Comparison of ENCODE assay signal across 1 cellular context in the genomic region with DNA sequence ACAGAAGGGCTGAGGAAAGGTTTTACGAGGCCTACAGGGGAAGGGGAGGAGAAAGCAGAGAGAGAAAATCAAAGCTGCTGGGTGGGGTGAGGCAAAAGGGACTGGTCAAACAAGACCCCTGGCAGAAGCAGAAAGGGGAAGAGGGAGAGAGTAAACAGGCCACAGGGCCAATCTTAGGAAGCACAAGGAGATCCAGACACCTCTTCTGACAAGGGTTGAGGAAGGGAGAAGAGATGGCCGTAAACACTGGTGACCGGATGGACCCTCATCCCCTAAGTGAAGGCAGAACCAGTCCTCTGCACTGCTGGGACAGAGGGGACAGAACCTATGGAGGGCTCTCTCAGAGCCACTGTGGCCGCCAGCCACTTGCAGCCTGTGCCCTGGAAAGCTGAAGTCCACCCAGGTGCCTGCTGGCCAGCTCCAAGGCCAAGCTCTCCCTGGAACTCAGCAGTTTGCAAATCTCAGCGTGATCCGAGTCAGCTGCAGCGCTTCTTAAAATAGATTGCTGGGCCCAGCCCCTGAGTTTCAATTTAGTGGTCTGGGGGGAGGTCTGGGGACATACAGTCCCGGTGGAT.
TF ChIP-seq lines count a peak whose summit lies in the region.

No MANE protein-coding gene starts in this region.

TF ChIP-seq in A549, 52 proteins besides CTCF, POLR2A, EP300 and RAD21:
- TF ChIP-seq, protein P1, sequence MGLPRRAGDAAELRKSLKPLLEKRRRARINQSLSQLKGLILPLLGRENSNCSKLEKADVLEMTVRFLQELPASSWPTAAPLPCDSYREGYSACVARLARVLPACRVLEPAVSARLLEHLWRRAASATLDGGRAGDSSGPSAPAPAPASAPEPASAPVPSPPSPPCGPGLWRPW (IDR thresholded peaks at IDR 0.05) = no peak
- TF ChIP-seq NR3C1 (IDR thresholded peaks at IDR 0.05) (no peak), FOXS1 (CRISPR knock-in tag; IDR thresholded peaks at IDR 0.05) (no peak), TP53 (CRISPR knock-in tag; IDR thresholded peaks at IDR 0.05) (no peak), PHF8 (IDR thresholded peaks at IDR 0.05; ENCODE audit: borderline replicate concordance, low read depth) (no peak), FOSB (CRISPR knock-in tag; IDR thresholded peaks at IDR 0.05) (no peak), TFCP2L1 (CRISPR knock-in tag; IDR thresholded peaks at IDR 0.05) (no peak), GATA3 (IDR thresholded peaks at IDR 0.05; ENCODE audit: borderline replicate concordance) (no peak), ESRRA (IDR thresholded peaks at IDR 0.05; ENCODE audit: borderline replicate concordance, low read length) (no peak), EHF (CRISPR knock-in tag; IDR thresholded peaks at IDR 0.05) (no peak), CHD2 (IDR thresholded peaks at IDR 0.05; ENCODE audit: low read length, partially characterized antibody) (no peak), ZSCAN20 (CRISPR knock-in tag; IDR thresholded peaks at IDR 0.05) (no peak), KDM1A (IDR thresholded peaks at IDR 0.05; ENCODE audit: low read depth) (no peak), CHD4 (IDR thresholded peaks at IDR 0.05; ENCODE audit: borderline replicate concordance) (no peak), SMC3 (IDR thresholded peaks at IDR 0.05) (no peak), CEBPB (IDR thresholded peaks at IDR 0.05) (no peak)
- TF ChIP-seq, protein P2, sequence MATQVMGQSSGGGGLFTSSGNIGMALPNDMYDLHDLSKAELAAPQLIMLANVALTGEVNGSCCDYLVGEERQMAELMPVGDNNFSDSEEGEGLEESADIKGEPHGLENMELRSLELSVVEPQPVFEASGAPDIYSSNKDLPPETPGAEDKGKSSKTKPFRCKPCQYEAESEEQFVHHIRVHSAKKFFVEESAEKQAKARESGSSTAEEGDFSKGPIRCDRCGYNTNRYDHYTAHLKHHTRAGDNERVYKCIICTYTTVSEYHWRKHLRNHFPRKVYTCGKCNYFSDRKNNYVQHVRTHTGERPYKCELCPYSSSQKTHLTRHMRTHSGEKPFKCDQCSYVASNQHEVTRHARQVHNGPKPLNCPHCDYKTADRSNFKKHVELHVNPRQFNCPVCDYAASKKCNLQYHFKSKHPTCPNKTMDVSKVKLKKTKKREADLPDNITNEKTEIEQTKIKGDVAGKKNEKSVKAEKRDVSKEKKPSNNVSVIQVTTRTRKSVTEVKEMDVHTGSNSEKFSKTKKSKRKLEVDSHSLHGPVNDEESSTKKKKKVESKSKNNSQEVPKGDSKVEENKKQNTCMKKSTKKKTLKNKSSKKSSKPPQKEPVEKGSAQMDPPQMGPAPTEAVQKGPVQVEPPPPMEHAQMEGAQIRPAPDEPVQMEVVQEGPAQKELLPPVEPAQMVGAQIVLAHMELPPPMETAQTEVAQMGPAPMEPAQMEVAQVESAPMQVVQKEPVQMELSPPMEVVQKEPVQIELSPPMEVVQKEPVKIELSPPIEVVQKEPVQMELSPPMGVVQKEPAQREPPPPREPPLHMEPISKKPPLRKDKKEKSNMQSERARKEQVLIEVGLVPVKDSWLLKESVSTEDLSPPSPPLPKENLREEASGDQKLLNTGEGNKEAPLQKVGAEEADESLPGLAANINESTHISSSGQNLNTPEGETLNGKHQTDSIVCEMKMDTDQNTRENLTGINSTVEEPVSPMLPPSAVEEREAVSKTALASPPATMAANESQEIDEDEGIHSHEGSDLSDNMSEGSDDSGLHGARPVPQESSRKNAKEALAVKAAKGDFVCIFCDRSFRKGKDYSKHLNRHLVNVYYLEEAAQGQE (IDR thresholded peaks at IDR 0.05) = no peak
- TF ChIP-seq, protein P3, sequence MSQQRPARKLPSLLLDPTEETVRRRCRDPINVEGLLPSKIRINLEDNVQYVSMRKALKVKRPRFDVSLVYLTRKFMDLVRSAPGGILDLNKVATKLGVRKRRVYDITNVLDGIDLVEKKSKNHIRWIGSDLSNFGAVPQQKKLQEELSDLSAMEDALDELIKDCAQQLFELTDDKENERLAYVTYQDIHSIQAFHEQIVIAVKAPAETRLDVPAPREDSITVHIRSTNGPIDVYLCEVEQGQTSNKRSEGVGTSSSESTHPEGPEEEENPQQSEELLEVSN (IDR thresholded peaks at IDR 0.05; ENCODE audit: borderline replicate concordance, low read depth) = no peak
TF ChIP-seq in A549: peak in this region for 0.
